ENCODE assay signal across 32 cellular contexts in genomic region chr19:3492919-3493318, GRCh38. TPM values are rescaled to one million over a fixed set of nuclear protein-coding genes. Genes with fewer than 3 reads are reported as not detected.
"Had no signal": no experiment of that assay in that cellular context is flagged by ENCODE, and none has a peak within 500 bp of the region (broad histone marks: within the 10 kb centered on the region; RNA-seq: fewer than 3 reads in every experiment).

No MANE protein-coding gene starts in this region.

- H3K4me3 Mint-ChIP-seq: activated CD4-positive, alpha-beta T cell treated with anti-CD3 and anti-CD28 coated beads for 36 hours; activated naive CD8-positive, alpha-beta T cell treated with anti-CD3 and anti-CD28 coated beads for 36 hours; activated T-cell treated with anti-CD3 and anti-CD28 coated beads, Interleukin-2, amount 50 U/mL, for 4 hours; activated T-helper 17 cell treated with anti-CD3 and anti-CD28 coated beads, Interleukin-2, amount 50 U/mL, for 72 hours; dendritic cell treated with granulocyte-macrophage colony-stimulating factor and Interleukin-4, amounts not matched to agents 40 ng/mL and 50 ng/mL, for 4 days had no signal

- H3K9me3 ChIP-seq: adrenal gland, ascending aorta, gastrocnemius medialis, right atrium auricular region, testis, transverse colon, uterus had no signal

- H3K4me1 ChIP-seq: adrenal gland, ascending aorta, gastrocnemius medialis, right atrium auricular region, testis, transverse colon, uterus had no signal

- H3K27me3 ChIP-seq: adrenal gland, ascending aorta, brain microvascular endothelial cell, gastrocnemius medialis, right atrium auricular region, testis, transverse colon, uterus had no signal

- H3K27ac ChIP-seq: adrenal gland, ascending aorta, brain microvascular endothelial cell, gastrocnemius medialis, right atrium auricular region, testis, transverse colon, uterus had no signal

- H3K27me3 Mint-ChIP-seq: activated CD4-positive, alpha-beta T cell treated with anti-CD3 and anti-CD28 coated beads for 36 hours; activated naive CD8-positive, alpha-beta T cell treated with anti-CD3 and anti-CD28 coated beads for 36 hours; activated T-helper 17 cell treated with anti-CD3 and anti-CD28 coated beads, Interleukin-2, amount 50 U/mL, for 72 hours; dendritic cell treated with granulocyte-macrophage colony-stimulating factor and Interleukin-4, amounts not matched to agents 40 ng/mL and 50 ng/mL, for 4 days; naive thymus-derived CD4-positive, alpha-beta T cell had no signal

- H3K27ac Mint-ChIP-seq: activated naive CD8-positive, alpha-beta T cell treated with anti-CD3 and anti-CD28 coated beads for 36 hours; activated T-helper 17 cell treated with anti-CD3 and anti-CD28 coated beads, Interleukin-2, amount 50 U/mL, for 72 hours; dendritic cell treated with granulocyte-macrophage colony-stimulating factor and Interleukin-4, amounts not matched to agents 40 ng/mL and 50 ng/mL, for 4 days had no signal

- H3K4me2 ChIP-seq: smooth muscle cell had no signal

- DNase-seq: activated CD4-positive, alpha-beta T cell treated with anti-CD3 and anti-CD28 coated beads for 36 hours; activated CD4-positive, alpha-beta T cell treated with anti-CD3 and anti-CD28 coated beads, Interleukin-2, amount 50 U/mL, for 4 hours; activated CD4-positive, CD25-positive, alpha-beta regulatory T cell; activated CD8-positive, alpha-beta memory T cell treated with anti-CD3 and anti-CD28 coated beads, Interleukin-2, amount 50 U/mL, for 4 hours; activated gamma-delta T cell treated with Interleukin-2 at 50 U/mL for 16 hours; activated naive CD8-positive, alpha-beta T cell treated with anti-CD3 and anti-CD28 coated beads for 36 hours; activated T-cell treated with anti-CD3 and anti-CD28 coated beads, Interleukin-2, amount 50 U/mL, for 4 hours; adrenal gland; brain microvascular endothelial cell; effector CD4-positive, alpha-beta T cell; erythroblast; gastrocnemius medialis; glutamatergic neuron; midbrain; naive thymus-derived CD4-positive, alpha-beta T cell; nucleus accumbens; stimulated activated CD4-positive, alpha-beta T cell treated with anti-CD3 and anti-CD28 coated beads, Interleukin-1b, Interleukin-23, amount 100 ng/mL, for 48 hours; stimulated activated naive CD4-positive, alpha-beta T cell; T-helper 1 cell; testis; transverse colon; uterus had no signal

- H3K4me1 Mint-ChIP-seq: activated T-helper 17 cell treated with anti-CD3 and anti-CD28 coated beads, Interleukin-2, amount 50 U/mL, for 72 hours had no signal

- H3K9me3 Mint-ChIP-seq: activated naive CD8-positive, alpha-beta T cell treated with anti-CD3 and anti-CD28 coated beads for 36 hours; activated T-cell treated with anti-CD3 and anti-CD28 coated beads, Interleukin-2, amount 50 U/mL, for 4 hours; activated T-helper 17 cell treated with anti-CD3 and anti-CD28 coated beads, Interleukin-2, amount 50 U/mL, for 72 hours; dendritic cell treated with granulocyte-macrophage colony-stimulating factor and Interleukin-4, amounts not matched to agents 40 ng/mL and 50 ng/mL, for 4 days; naive thymus-derived CD4-positive, alpha-beta T cell had no signal

- H3K36me3 ChIP-seq: uterus had no signal

- H3K4me3 ChIP-seq: adrenal gland, ascending aorta, gastrocnemius medialis, right atrium auricular region, smooth muscle cell, testis, transverse colon, uterus had no signal

- ATAC-seq: activated CD4-positive, alpha-beta T cell treated with anti-CD3 and anti-CD28 coated beads for 36 hours; activated T-cell treated with anti-CD3 and anti-CD28 coated beads, Interleukin-2, amount 50 U/mL, for 4 hours; activated T-helper 17 cell treated with anti-CD3 and anti-CD28 coated beads, Interleukin-2, amount 50 U/mL, for 72 hours; gastrocnemius medialis; naive thymus-derived CD4-positive, alpha-beta T cell had no signal

RNA-seq across cellular contexts. Expression of gene SMIM44, which starts 9.7 kb away (rescaled TPM):
- total RNA-seq: activated CD4-positive, alpha-beta T cell treated with anti-CD3 and anti-CD28 coated beads for 36 hours; activated CD8-positive, alpha-beta memory T cell treated with anti-CD3 and anti-CD28 coated beads for 36 hours; activated naive CD8-positive, alpha-beta T cell treated with anti-CD3 and anti-CD28 coated beads for 36 hours; activated T-cell treated with anti-CD3 and anti-CD28 coated beads, Interleukin-2, amount 50 U/mL, for 4 hours; activated T-helper 17 cell treated with anti-CD3 and anti-CD28 coated beads, Interleukin-2, amount 50 U/mL, for 72 hours; adrenal gland; ascending aorta; cardiac septum; chondrocyte; gastrocnemius medialis; lower leg skin; naive thymus-derived CD4-positive, alpha-beta T cell; pulmonary artery endothelial cell; right atrium auricular region; smooth muscle cell; testis; uterus had no signal

RNA-seq across cellular contexts. Expression of gene SMIM24, which starts 12.6 kb away (rescaled TPM):
- total RNA-seq: activated T-cell treated with anti-CD3 and anti-CD28 coated beads, Interleukin-2, amount 50 U/mL, for 4 hours; ascending aorta; cardiac septum; chondrocyte; gastrocnemius medialis; pulmonary artery endothelial cell; right atrium auricular region had no signal

RNA-seq across cellular contexts. Expression of gene TEKTIP1, which starts 46.1 kb away (rescaled TPM):
- total RNA-seq: ascending aorta, gastrocnemius medialis, pulmonary artery endothelial cell, right atrium auricular region, smooth muscle cell had no signal
